1 cellular context compared by ENCODE assay signal in the genomic region with DNA sequence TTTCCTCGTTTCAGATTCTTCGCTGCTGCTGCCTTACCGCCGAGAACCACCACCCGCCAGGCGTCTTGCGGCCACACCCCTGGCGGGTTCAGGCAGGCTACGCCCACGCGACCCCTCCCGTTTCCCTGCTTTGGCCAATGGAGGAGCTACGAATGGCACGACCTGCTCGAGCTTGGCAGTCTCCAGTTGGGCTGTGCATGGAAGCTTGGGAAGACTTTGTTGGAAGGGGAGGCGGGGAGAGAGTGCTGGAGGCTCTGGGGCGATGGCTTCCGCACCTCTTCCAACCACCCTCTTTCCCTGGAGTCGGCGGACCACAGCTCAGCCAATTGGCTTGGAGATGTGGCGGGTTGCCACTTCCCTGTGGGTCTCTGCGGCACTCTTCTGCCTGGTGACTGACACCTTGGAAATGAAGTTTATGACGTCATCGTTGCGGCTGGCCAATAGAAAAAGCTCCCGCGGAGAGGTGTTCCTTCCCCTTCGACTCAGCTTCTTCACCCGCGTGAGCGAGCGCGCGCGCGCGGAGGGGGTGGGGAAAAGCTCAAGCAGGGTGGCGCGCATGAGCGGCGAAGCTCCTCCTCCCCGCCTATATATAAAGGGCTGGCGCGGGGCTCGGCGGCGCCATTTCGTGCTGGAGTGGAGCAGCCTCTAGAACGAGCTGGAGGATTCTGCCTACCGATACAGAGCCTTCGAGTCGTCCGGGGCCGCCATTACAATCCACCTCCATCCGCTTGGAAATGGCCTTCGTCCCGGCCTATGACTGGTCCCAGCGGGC.
TF ChIP-seq lines count a peak whose summit lies in the region.

No MANE protein-coding gene starts in this region.

TF ChIP-seq in WTC11, 78 proteins besides CTCF, POLR2A, EP300 and RAD21 (continued from another document and continues in another):
- TF ChIP-seq, protein P1, sequence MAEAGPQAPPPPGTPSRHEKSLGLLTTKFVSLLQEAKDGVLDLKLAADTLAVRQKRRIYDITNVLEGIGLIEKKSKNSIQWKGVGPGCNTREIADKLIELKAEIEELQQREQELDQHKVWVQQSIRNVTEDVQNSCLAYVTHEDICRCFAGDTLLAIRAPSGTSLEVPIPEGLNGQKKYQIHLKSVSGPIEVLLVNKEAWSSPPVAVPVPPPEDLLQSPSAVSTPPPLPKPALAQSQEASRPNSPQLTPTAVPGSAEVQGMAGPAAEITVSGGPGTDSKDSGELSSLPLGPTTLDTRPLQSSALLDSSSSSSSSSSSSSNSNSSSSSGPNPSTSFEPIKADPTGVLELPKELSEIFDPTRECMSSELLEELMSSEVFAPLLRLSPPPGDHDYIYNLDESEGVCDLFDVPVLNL (CRISPR knock-in tag; IDR thresholded peaks at IDR 0.05; ENCODE audit: borderline replicate concordance, low read depth): peak; percentile 50; the same call in 1 of the 2 replicates
- TF ChIP-seq ETV6 (CRISPR knock-in tag; IDR thresholded peaks at IDR 0.05): peak; percentile 12; the same call in 1 of the 2 replicates
- no peak for TF ChIP-seq MXD4 (CRISPR knock-in tag; IDR thresholded peaks at IDR 0.05; ENCODE audit: borderline replicate concordance)
- TF ChIP-seq, protein P2, sequence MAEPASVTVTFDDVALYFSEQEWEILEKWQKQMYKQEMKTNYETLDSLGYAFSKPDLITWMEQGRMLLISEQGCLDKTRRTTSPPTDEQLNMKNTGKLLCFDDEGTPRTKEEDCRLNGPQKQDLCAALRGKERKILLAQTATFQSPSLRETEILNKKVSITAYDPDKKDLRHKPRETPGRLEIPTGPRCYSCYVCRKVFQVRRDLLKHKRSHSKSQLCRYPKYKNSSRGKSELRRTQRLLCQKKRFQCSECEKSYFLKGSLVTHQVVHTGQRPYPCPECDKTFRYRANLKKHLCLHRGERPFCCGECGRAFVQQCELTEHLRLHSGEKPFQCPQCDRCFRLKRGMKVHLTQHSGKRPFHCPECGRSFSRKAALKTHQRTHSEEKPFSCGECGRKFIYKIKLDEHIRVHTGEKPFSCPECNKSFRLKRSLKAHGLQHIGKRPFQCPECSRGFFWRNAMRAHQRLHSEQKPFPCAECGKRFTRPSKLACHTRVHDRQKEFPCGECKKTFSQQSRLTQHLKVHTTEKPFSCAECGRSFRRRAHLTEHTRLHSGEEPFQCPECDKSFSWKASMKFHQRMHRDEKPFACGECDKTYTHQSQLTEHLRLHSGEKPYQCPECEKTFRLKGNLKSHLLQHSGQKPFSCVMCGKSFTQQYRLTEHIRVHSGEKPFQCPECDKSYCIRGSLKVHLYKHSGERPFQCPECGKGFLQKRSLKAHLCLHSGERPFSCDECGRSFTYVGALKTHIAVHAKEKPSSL (CRISPR knock-in tag; conservative IDR thresholded peaks at IDR 0.05): 0 out of 2 replicates have a peak, but pooled peaks have one; percentile 59
- no peak for TF ChIP-seq NR1H2 (CRISPR knock-in tag; IDR thresholded peaks at IDR 0.05)
- TF ChIP-seq, protein P3, sequence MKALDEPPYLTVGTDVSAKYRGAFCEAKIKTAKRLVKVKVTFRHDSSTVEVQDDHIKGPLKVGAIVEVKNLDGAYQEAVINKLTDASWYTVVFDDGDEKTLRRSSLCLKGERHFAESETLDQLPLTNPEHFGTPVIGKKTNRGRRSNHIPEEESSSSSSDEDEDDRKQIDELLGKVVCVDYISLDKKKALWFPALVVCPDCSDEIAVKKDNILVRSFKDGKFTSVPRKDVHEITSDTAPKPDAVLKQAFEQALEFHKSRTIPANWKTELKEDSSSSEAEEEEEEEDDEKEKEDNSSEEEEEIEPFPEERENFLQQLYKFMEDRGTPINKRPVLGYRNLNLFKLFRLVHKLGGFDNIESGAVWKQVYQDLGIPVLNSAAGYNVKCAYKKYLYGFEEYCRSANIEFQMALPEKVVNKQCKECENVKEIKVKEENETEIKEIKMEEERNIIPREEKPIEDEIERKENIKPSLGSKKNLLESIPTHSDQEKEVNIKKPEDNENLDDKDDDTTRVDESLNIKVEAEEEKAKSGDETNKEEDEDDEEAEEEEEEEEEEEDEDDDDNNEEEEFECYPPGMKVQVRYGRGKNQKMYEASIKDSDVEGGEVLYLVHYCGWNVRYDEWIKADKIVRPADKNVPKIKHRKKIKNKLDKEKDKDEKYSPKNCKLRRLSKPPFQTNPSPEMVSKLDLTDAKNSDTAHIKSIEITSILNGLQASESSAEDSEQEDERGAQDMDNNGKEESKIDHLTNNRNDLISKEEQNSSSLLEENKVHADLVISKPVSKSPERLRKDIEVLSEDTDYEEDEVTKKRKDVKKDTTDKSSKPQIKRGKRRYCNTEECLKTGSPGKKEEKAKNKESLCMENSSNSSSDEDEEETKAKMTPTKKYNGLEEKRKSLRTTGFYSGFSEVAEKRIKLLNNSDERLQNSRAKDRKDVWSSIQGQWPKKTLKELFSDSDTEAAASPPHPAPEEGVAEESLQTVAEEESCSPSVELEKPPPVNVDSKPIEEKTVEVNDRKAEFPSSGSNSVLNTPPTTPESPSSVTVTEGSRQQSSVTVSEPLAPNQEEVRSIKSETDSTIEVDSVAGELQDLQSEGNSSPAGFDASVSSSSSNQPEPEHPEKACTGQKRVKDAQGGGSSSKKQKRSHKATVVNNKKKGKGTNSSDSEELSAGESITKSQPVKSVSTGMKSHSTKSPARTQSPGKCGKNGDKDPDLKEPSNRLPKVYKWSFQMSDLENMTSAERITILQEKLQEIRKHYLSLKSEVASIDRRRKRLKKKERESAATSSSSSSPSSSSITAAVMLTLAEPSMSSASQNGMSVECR (CRISPR knock-in tag; IDR thresholded peaks at IDR 0.05; ENCODE audit: borderline replicate concordance): 0 out of 2 replicates have a peak, but pooled peaks have one; percentile 14
- no peak for TF ChIP-seq JAZF1 (CRISPR knock-in tag; IDR thresholded peaks at IDR 0.05)
- TF ChIP-seq ATF3 (CRISPR knock-in tag; conservative IDR thresholded peaks at IDR 0.05): peak; percentile 58; the same call in 1 of the 2 replicates
- TF ChIP-seq EMX1 (CRISPR knock-in tag; IDR thresholded peaks at IDR 0.05): no peak; the same call in 1 of the 2 replicates
- TF ChIP-seq ATF2 (CRISPR knock-in tag; IDR thresholded peaks at IDR 0.05; ENCODE audit: borderline replicate concordance, low read depth): no peak
- no peak for TF ChIP-seq GRHL2 (CRISPR knock-in tag; IDR thresholded peaks at IDR 0.05; ENCODE audit: insufficient replicate concordance, severe bottlenecking)
- no peak for TF ChIP-seq TEAD4 (CRISPR knock-in tag; IDR thresholded peaks at IDR 0.05)
- TF ChIP-seq, protein P4, sequence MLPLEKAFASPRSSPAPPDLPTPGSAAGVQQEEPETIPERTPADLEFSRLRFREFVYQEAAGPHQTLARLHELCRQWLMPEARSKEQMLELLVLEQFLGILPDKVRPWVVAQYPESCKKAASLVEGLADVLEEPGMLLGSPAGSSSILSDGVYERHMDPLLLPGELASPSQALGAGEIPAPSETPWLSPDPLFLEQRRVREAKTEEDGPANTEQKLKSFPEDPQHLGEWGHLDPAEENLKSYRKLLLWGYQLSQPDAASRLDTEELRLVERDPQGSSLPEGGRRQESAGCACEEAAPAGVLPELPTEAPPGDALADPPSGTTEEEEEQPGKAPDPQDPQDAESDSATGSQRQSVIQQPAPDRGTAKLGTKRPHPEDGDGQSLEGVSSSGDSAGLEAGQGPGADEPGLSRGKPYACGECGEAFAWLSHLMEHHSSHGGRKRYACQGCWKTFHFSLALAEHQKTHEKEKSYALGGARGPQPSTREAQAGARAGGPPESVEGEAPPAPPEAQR (CRISPR knock-in tag; IDR thresholded peaks at IDR 0.05): no peak
- no peak for TF ChIP-seq NFATC4 (CRISPR knock-in tag; IDR thresholded peaks at IDR 0.05)
- no peak for TF ChIP-seq ZNF416 (CRISPR knock-in tag; IDR thresholded peaks at IDR 0.05)
- TF ChIP-seq NFYB (CRISPR knock-in tag; conservative IDR thresholded peaks at IDR 0.05; ENCODE audit: low read depth): peak; percentile 57; the same call in 1 of the 2 replicates
- peak; percentile 79; the same call in 1 of the 2 replicates for TF ChIP-seq ZNF671 (CRISPR knock-in tag; IDR thresholded peaks at IDR 0.05)
- TF ChIP-seq PRDM15 (CRISPR knock-in tag; IDR thresholded peaks at IDR 0.05): no peak
- no peak for TF ChIP-seq ZNF423 (CRISPR knock-in tag; IDR thresholded peaks at IDR 0.05)
- TF ChIP-seq, protein P5, sequence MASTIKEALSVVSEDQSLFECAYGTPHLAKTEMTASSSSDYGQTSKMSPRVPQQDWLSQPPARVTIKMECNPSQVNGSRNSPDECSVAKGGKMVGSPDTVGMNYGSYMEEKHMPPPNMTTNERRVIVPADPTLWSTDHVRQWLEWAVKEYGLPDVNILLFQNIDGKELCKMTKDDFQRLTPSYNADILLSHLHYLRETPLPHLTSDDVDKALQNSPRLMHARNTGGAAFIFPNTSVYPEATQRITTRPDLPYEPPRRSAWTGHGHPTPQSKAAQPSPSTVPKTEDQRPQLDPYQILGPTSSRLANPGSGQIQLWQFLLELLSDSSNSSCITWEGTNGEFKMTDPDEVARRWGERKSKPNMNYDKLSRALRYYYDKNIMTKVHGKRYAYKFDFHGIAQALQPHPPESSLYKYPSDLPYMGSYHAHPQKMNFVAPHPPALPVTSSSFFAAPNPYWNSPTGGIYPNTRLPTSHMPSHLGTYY (CRISPR knock-in tag; IDR thresholded peaks at IDR 0.05): no peak
- peak; percentile 23; the same call in 1 of the 2 replicates for TF ChIP-seq E2F5 (CRISPR knock-in tag; IDR thresholded peaks at IDR 0.05)
- no peak for TF ChIP-seq ZBTB43 (CRISPR knock-in tag; IDR thresholded peaks at IDR 0.05)
- TF ChIP-seq ATF1 (CRISPR knock-in tag; IDR thresholded peaks at IDR 0.05): no peak
- 0 out of 2 replicates have a peak, but pooled peaks have one; percentile 37 for TF ChIP-seq ZNF281 (CRISPR knock-in tag; IDR thresholded peaks at IDR 0.05)
